ENCODE assay signal across 10 cellular contexts in the genomic region with DNA sequence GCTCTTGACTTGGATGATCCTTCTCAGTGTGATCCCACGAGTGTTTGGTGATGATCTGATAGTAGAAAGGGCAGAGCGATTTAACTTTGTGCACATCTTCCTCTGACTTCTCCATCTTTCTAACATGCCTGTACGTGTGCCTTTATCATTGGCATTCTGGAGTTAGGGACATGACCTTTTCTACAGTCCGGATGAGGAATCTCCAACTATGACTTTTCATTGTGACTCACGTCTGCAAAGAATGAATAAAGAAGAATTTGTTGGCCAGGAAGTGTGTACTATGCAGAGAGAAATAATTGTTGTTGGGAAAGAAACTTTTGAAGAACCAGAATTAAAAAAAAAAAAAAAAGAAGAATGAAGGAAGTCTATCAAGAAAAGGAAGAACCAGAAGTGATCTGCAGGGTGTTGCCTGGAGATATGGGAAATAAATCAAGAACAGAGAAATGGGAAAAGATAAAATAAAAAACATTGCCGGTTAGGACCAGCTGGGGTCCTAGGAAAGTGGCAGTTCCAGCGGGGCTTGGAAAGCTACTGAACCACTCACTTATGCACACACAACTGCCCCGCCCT. TPM values are rescaled to one million over a fixed set of nuclear protein-coding genes. Genes with fewer than 3 reads are reported as not detected.
DNase-seq lines count a peak whose midpoint lies in the region; ATAC-seq and TF ChIP-seq lines count a peak whose summit lies in the region.
"Had no signal": no experiment of that assay in that cellular context is flagged by ENCODE, and none has a peak within 500 bp of the region (broad histone marks: within the 10 kb centered on the region; RNA-seq: fewer than 3 reads in every experiment).

No MANE protein-coding gene starts in this region.

- H3K4me1 ChIP-seq in left lung (peaks cover 19 to 50% of the 10 kb centered on the region in 2 donors), tibial artery (peaks cover 0 to 75% (median 58%) of the 10 kb centered on the region in 4 donors)

- H3K9me3 ChIP-seq in left lung: no peaks in the 10 kb centered on the region
- H3K9me3 ChIP-seq in tibial artery: no peaks in the 10 kb centered on the region

- H3K36me3 ChIP-seq in brain microvascular endothelial cell (replicated peaks) (peaks cover 4% of the 10 kb centered on the region), left lung (no peaks in the 10 kb centered on the region), tibial artery (no peaks in the 10 kb centered on the region)

- H3K27me3 ChIP-seq in brain microvascular endothelial cell (replicated peaks) (no peaks in the 10 kb centered on the region), left lung (no peaks in the 10 kb centered on the region), tibial artery (no peaks in the 10 kb centered on the region)

- TF ChIP-seq CTCF in brain microvascular endothelial cell (IDR thresholded peaks at IDR 0.05; ENCODE audit: low read depth, low read length, missing control alignments) (no peak), left lung (IDR thresholded peaks at IDR 0.05) (no peak), tibial artery (IDR thresholded peaks at IDR 0.05) (no peak)

- no peak for TF ChIP-seq EP300 in Ishikawa (IDR thresholded peaks at IDR 0.05; ENCODE audit: borderline replicate concordance)

- DNase-seq in brain microvascular endothelial cell (peak; percentile 72), left lung (no peak), tibial artery (no peak), GM19240 (ENCODE audit: insufficient read length, low spot score) (no peak), HEK293T (ENCODE audit: extremely low spot score) (no peak), NCI-H82 (lab: John Stamatoyannopoulos, UW) (no peak)
- no peak for DNase-seq in stimulated activated CD4-positive, alpha-beta T cell treated with anti-CD3 and anti-CD28 coated beads, Interleukin-4, amount 100 ng/mL, for 24 hours
- DNase-seq: activated T-cell treated with anti-CD3 and anti-CD28 coated beads, Interleukin-2, amount 50 U/mL, for 4 hours; NCI-H2029 treated with DMSO at 0.1 percent for 48 hours had no signal

- in situ Hi-C loops in brain microvascular endothelial cell (cut with HindIII; ENCODE audit: low pct_ligation_motif_present, low sequenced_read_pairs): no loop called here

- H3K27ac ChIP-seq in brain microvascular endothelial cell: peak overlapping the region; percentile 98
- peak overlapping the region; percentile 57 to 67 for H3K27ac ChIP-seq in left lung
- H3K27ac ChIP-seq in tibial artery: peak overlapping the region; percentile 58 to 64

- TF ChIP-seq RAD21 in Ishikawa (IDR thresholded peaks at IDR 0.05; ENCODE audit: low read depth): no peak; the same call in 1 of the 2 replicates

- ATAC-seq in left lung: peak; percentile 52
- ATAC-seq: activated T-cell treated with anti-CD3 and anti-CD28 coated beads, Interleukin-2, amount 50 U/mL, for 4 hours had no signal

- intact Hi-C loops in left lung (cut with DNase I): no loop called here
- intact Hi-C loops in tibial artery (cut with DNase I; ENCODE audit: low total_unique reads): no loop called here

- CTCF ChIA-PET in HEK293T (lab: Yijun Ruan, JAX): no interaction called here

- H3K4me3 ChIP-seq in brain microvascular endothelial cell (ENCODE audit: low read depth, low read length) (peak overlapping the region; percentile 20), left lung (no peak overlapping the region), tibial artery (no peak overlapping the region)

- POLR2A ChIA-PET in HEK293T (lab: Yijun Ruan, JAX): interaction anchor here (0.6 to 1.5 kb wide), 2 partner anchors 25 kb away, joined by 3 to 10 read pairs; partner anchors contain the start of gene PPFIBP1

TF ChIP-seq in Ishikawa, 13 proteins besides CTCF, POLR2A, EP300 and RAD21:
- TF ChIP-seq, protein P1, sequence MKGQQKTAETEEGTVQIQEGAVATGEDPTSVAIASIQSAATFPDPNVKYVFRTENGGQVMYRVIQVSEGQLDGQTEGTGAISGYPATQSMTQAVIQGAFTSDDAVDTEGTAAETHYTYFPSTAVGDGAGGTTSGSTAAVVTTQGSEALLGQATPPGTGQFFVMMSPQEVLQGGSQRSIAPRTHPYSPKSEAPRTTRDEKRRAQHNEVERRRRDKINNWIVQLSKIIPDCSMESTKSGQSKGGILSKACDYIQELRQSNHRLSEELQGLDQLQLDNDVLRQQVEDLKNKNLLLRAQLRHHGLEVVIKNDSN (IDR thresholded peaks at IDR 0.05): no peak
- no peak for TF ChIP-seq YY1 (IDR thresholded peaks at IDR 0.05; ENCODE audit: low read depth)
- no peak for TF ChIP-seq TCF12 (IDR thresholded peaks at IDR 0.05; ENCODE audit: low read depth)
- TF ChIP-seq TEAD4 (IDR thresholded peaks at IDR 0.05): peak; percentile 76
- TF ChIP-seq CEBPB (IDR thresholded peaks at IDR 0.05): no peak
- TF ChIP-seq FOXM1 (IDR thresholded peaks at IDR 0.05; ENCODE audit: borderline replicate concordance, low read depth): no peak
- no peak for TF ChIP-seq NFIC (IDR thresholded peaks at IDR 0.05)

TF ChIP-seq in HEK293T, 16 proteins besides CTCF, POLR2A, EP300 and RAD21:
- TF ChIP-seq, protein P2, sequence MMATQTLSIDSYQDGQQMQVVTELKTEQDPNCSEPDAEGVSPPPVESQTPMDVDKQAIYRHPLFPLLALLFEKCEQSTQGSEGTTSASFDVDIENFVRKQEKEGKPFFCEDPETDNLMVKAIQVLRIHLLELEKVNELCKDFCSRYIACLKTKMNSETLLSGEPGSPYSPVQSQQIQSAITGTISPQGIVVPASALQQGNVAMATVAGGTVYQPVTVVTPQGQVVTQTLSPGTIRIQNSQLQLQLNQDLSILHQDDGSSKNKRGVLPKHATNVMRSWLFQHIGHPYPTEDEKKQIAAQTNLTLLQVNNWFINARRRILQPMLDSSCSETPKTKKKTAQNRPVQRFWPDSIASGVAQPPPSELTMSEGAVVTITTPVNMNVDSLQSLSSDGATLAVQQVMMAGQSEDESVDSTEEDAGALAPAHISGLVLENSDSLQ (IDR thresholded peaks at IDR 0.05): no peak
- TF ChIP-seq NFRKB (IDR thresholded peaks at IDR 0.05) (no peak), FOXK2 (IDR thresholded peaks at IDR 0.05) (no peak), ZNF384 (IDR thresholded peaks at IDR 0.05) (no peak)

RNA-seq across cellular contexts. Expression of gene PPFIBP1, which starts 25.3 kb away (rescaled TPM):
- 10 to 100 TPM; 96.1 to 97.3 TPM for total RNA-seq in left lung
